21 cellular contexts compared by ENCODE assay signal in genomic region chr12:20628388-20628787, GRCh38.
DNase-seq lines count a peak whose midpoint lies in the region; ATAC-seq and TF ChIP-seq lines count a peak whose summit lies in the region.
"Had no signal": no experiment of that assay in that cellular context is flagged by ENCODE, and none has a peak within 500 bp of the region (broad histone marks: within the 10 kb centered on the region; RNA-seq: fewer than 3 reads in every experiment).

No MANE protein-coding gene starts in this region.

- H3K4me1 ChIP-seq in SK-N-SH (ENCODE audit: control insufficient read depth in 1 of 2, insufficient read depth in 2 of 2, low read depth in 1 of 2, low read length in 1 of 2) (peaks cover 4 to 8% of the 10 kb centered on the region in 2 experiments; a peak in 2 of 4 replicates), endodermal cell (ENCODE audit: control insufficient read depth, insufficient read depth, low read length) (peaks cover 19% of the 10 kb centered on the region)
- H3K4me1 ChIP-seq: left lung had no signal

- H3K79me2 ChIP-seq in SK-N-SH (ENCODE audit: insufficient read depth), result no peaks in the 10 kb centered on the region

- H3K9me3 ChIP-seq in SK-N-SH (no peaks in the 10 kb centered on the region), endodermal cell (ENCODE audit: control insufficient read depth, low read length) (no peaks in the 10 kb centered on the region)
- H3K9me3 ChIP-seq: left lung had no signal

- no peak for TF ChIP-seq EP300 in SK-N-SH (IDR thresholded peaks at IDR 0.05; ENCODE audit: borderline replicate concordance in 1 of 2, low read depth in 1 of 2, low read length in 1 of 2)

- H3K4me3 Mint-ChIP-seq in endodermal cell, result no peak overlapping the region
- no peak overlapping the region for H3K4me3 Mint-ChIP-seq in type B pancreatic cell
- no peak overlapping the region for H3K4me3 Mint-ChIP-seq in T-cell
- H3K4me3 Mint-ChIP-seq: activated T-helper 17 cell treated with anti-CD3 and anti-CD28 coated beads, Interleukin-2, amount 50 U/mL, for 72 hours; HFFc6 had no signal

- H3K27ac ChIP-seq in SK-N-SH (ENCODE audit: low read depth in 2 of 2, low read length in 1 of 2), result peak overlapping the region in 1 of 2 experiments; percentile 25; a peak in 1 of 4 replicates
- H3K27ac ChIP-seq in endodermal cell (ENCODE audit: low read depth, low read length), result peak overlapping the region; percentile 3
- H3K27ac ChIP-seq: 22Rv1, VCaP had no signal

- CTCF ChIA-PET in SK-N-SH (lab: Yijun Ruan, JAX), result interaction anchor here (2.1 kb wide), 1 partner anchor 26 kb away, joined by 8 read pairs; no protein-coding TSS in a partner anchor
- CTCF ChIA-PET in T-cell (lab: Charles Lee), result no interaction called here

- no peaks in the 10 kb centered on the region for H3K9me2 ChIP-seq in SK-N-SH

- H3K27me3 ChIP-seq in SK-N-SH (ENCODE audit: insufficient read depth) (no peaks in the 10 kb centered on the region), endodermal cell (ENCODE audit: control insufficient read depth, insufficient read depth, low read length, poor library complexity, severe bottlenecking) (no peaks in the 10 kb centered on the region)
- H3K27me3 ChIP-seq: left lung had no signal

- H3K27ac Mint-ChIP-seq in endodermal cell (peak overlapping the region; percentile 61), type B pancreatic cell (peak overlapping the region; percentile 1), T-cell (no peak overlapping the region)
- H3K27ac Mint-ChIP-seq: activated T-helper 17 cell treated with anti-CD3 and anti-CD28 coated beads, Interleukin-2, amount 50 U/mL, for 72 hours; HFFc6 had no signal

- H2AFZ ChIP-seq in SK-N-SH (ENCODE audit: low read depth), result peak overlapping the region; percentile 20; the same call in 1 of the 2 replicates

- peaks cover 0 to 8% of the 10 kb centered on the region in 2 experiments for H3K36me3 ChIP-seq in SK-N-SH (replicated peaks in 1 of 2; ENCODE audit: control insufficient read depth in 1 of 2, insufficient read depth in 2 of 2, low read length in 1 of 2)
- no peaks in the 10 kb centered on the region for H3K36me3 ChIP-seq in endodermal cell (ENCODE audit: control insufficient read depth, insufficient read depth, low read length)
- H3K36me3 ChIP-seq: left lung had no signal

- no peaks in the 10 kb centered on the region for H3K27me3 Mint-ChIP-seq in endodermal cell (ENCODE audit: insufficient read depth)
- H3K27me3 Mint-ChIP-seq in type B pancreatic cell, result no peaks in the 10 kb centered on the region
- H3K27me3 Mint-ChIP-seq in T-cell, result no peaks in the 10 kb centered on the region
- H3K27me3 Mint-ChIP-seq: activated T-helper 17 cell treated with anti-CD3 and anti-CD28 coated beads, Interleukin-2, amount 50 U/mL, for 72 hours had no signal

- no peak overlapping the region for H3K9ac ChIP-seq in SK-N-SH
- H3K9ac ChIP-seq in endodermal cell (ENCODE audit: extremely low read depth, low read length, poor library complexity, severe bottlenecking), result no peak overlapping the region

- peaks cover 33% of the 10 kb centered on the region for H3K4me1 Mint-ChIP-seq in endodermal cell
- H3K4me1 Mint-ChIP-seq in type B pancreatic cell (ENCODE audit: unreplicated experiment), result no peaks in the 10 kb centered on the region
- H3K4me1 Mint-ChIP-seq in T-cell, result no peaks in the 10 kb centered on the region
- H3K4me1 Mint-ChIP-seq: activated T-helper 17 cell treated with anti-CD3 and anti-CD28 coated beads, Interleukin-2, amount 50 U/mL, for 72 hours had no signal

- POLR2A ChIA-PET in SK-N-SH (lab: Yijun Ruan, JAX) (no interaction called here), T-cell (lab: Charles Lee) (no interaction called here)

- H3K9me3 Mint-ChIP-seq in endodermal cell, result no peaks in the 10 kb centered on the region
- H3K9me3 Mint-ChIP-seq in type B pancreatic cell, result no peaks in the 10 kb centered on the region
- H3K9me3 Mint-ChIP-seq in T-cell, result no peaks in the 10 kb centered on the region
- H3K9me3 Mint-ChIP-seq: activated T-helper 17 cell treated with anti-CD3 and anti-CD28 coated beads, Interleukin-2, amount 50 U/mL, for 72 hours; HFFc6 had no signal

- DNase-seq in SK-N-SH (no peak), endodermal cell (no peak), left colon (no peak), type B pancreatic cell (ENCODE audit: extremely low spot score, unreplicated experiment) (no peak), foreskin melanocyte (no peak), left lobe of liver (ENCODE audit: low spot score) (no peak), T-cell (no peak)
- DNase-seq: amniotic stem cell; C1 segment of cervical spinal cord; DMS53; HFFc6; hippocampal formation; left lung; NCI-H446; PC-3; stimulated activated CD4-positive, alpha-beta T cell treated with anti-CD3 and anti-CD28 coated beads, Interleukin-2, amount 100 ng/mL, for 24 hours; SW 1271 had no signal

- H4K20me1 ChIP-seq in SK-N-SH (ENCODE audit: insufficient read depth), result no peaks in the 10 kb centered on the region

- peaks cover 6% of the 10 kb centered on the region for H3F3A ChIP-seq in SK-N-SH (replicated peaks; ENCODE audit: insufficient read depth)

- H3K36me3 Mint-ChIP-seq in endodermal cell (ENCODE audit: low read depth), result no peaks in the 10 kb centered on the region
- peaks cover 9% of the 10 kb centered on the region for H3K36me3 Mint-ChIP-seq in type B pancreatic cell
- no peaks in the 10 kb centered on the region for H3K36me3 Mint-ChIP-seq in T-cell

- intact Hi-C loops in left colon (cut with DNase I, micrococcal nuclease), result no loop called here

- no peak overlapping the region for H3K4me3 ChIP-seq in SK-N-SH (ENCODE audit: low read depth in 2 of 2, low read length in 1 of 2)
- H3K4me3 ChIP-seq in endodermal cell (ENCODE audit: low read length), result peak overlapping the region; percentile 41
- H3K4me3 ChIP-seq: left lung had no signal

- 85% methylated on average over 6 of the region's 6 CpGs for WGBS in SK-N-SH (ENCODE audit: low lambda C conversion rate)
- 70 to 90% methylated on average over 3 to 6 of the region's 6 CpGs for WGBS in endodermal cell (ENCODE audit: insufficient coverage in 1 of 2, insufficient read length in 1 of 2), 2 experiments

- TF ChIP-seq CTCF in SK-N-SH (IDR thresholded peaks at IDR 0.05), result no peak
- TF ChIP-seq CTCF in endodermal cell (conservative IDR thresholded peaks at IDR 0.05), result no peak
- TF ChIP-seq CTCF in type B pancreatic cell (conservative IDR thresholded peaks at IDR 0.05), result no peak

- H3K4me2 ChIP-seq in SK-N-SH, result no peak overlapping the region

- TF ChIP-seq RAD21 in SK-N-SH (IDR thresholded peaks at IDR 0.05; ENCODE audit: low read length), result no peak

- ATAC-seq in SK-N-SH treated with all-trans-retinoic acid at 6 μM for 48 hours, result no peak
- ATAC-seq in left colon, result peak; percentile 44
- ATAC-seq in left lobe of liver, result no peak
- ATAC-seq in T-cell (replicated peaks in 1 of 4), result no peak
- ATAC-seq: activated T-helper 17 cell treated with anti-CD3 and anti-CD28 coated beads, Interleukin-2, amount 50 U/mL, for 72 hours; left lung; PC-3 had no signal

TF ChIP-seq in SK-N-SH, 30 proteins besides CTCF, POLR2A, EP300 and RAD21 (continues in another document):
- TF ChIP-seq MEF2A (IDR thresholded peaks at IDR 0.05; ENCODE audit: borderline replicate concordance, low read depth), result no peak
- TF ChIP-seq, protein P1, sequence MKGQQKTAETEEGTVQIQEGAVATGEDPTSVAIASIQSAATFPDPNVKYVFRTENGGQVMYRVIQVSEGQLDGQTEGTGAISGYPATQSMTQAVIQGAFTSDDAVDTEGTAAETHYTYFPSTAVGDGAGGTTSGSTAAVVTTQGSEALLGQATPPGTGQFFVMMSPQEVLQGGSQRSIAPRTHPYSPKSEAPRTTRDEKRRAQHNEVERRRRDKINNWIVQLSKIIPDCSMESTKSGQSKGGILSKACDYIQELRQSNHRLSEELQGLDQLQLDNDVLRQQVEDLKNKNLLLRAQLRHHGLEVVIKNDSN (IDR thresholded peaks at IDR 0.05; ENCODE audit: borderline replicate concordance, low read depth), result no peak
- TF ChIP-seq YY1 (IDR thresholded peaks at IDR 0.05; ENCODE audit: low read depth), result no peak
- no peak for TF ChIP-seq JUND (IDR thresholded peaks at IDR 0.05)
- no peak for TF ChIP-seq RXRA (IDR thresholded peaks at IDR 0.05; ENCODE audit: borderline replicate concordance, low read depth)
- TF ChIP-seq GABPA (IDR thresholded peaks at IDR 0.05; ENCODE audit: low read depth), result no peak
- no peak for TF ChIP-seq SMC3 (IDR thresholded peaks at IDR 0.05; ENCODE audit: low read depth, low read length)
- no peak for TF ChIP-seq NFIC (IDR thresholded peaks at IDR 0.05; ENCODE audit: borderline replicate concordance)
- no peak for TF ChIP-seq TEAD4 (IDR thresholded peaks at IDR 0.05; ENCODE audit: borderline replicate concordance, insufficient read depth)

TF ChIP-seq in SK-N-SH treated with all-trans-retinoic acid at 6 μM for 48 hours, 23 proteins besides CTCF, POLR2A, EP300 and RAD21:
- TF ChIP-seq ZNF70 (CRISPR knock-in tag; IDR thresholded peaks at IDR 0.05), result no peak
- no peak for TF ChIP-seq CSDC2 (CRISPR knock-in tag; IDR thresholded peaks at IDR 0.05)
- no peak for TF ChIP-seq ZNF565 (CRISPR knock-in tag; conservative IDR thresholded peaks at IDR 0.05; ENCODE audit: low read depth)
- TF ChIP-seq SNAI2 (CRISPR knock-in tag; IDR thresholded peaks at IDR 0.05), result no peak
- no peak for TF ChIP-seq ISL1 (CRISPR knock-in tag; IDR thresholded peaks at IDR 0.05)
- TF ChIP-seq, protein P2, sequence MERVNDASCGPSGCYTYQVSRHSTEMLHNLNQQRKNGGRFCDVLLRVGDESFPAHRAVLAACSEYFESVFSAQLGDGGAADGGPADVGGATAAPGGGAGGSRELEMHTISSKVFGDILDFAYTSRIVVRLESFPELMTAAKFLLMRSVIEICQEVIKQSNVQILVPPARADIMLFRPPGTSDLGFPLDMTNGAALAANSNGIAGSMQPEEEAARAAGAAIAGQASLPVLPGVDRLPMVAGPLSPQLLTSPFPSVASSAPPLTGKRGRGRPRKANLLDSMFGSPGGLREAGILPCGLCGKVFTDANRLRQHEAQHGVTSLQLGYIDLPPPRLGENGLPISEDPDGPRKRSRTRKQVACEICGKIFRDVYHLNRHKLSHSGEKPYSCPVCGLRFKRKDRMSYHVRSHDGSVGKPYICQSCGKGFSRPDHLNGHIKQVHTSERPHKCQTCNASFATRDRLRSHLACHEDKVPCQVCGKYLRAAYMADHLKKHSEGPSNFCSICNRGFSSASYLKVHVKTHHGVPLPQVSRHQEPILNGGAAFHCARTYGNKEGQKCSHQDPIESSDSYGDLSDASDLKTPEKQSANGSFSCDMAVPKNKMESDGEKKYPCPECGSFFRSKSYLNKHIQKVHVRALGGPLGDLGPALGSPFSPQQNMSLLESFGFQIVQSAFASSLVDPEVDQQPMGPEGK (CRISPR knock-in tag; IDR thresholded peaks at IDR 0.05; ENCODE audit: borderline replicate concordance), result no peak
- no peak for TF ChIP-seq RARB (CRISPR knock-in tag; IDR thresholded peaks at IDR 0.05)

Comparison
In these comparisons a context has a peak if more than half of its experiments do, and no peak if none do; other contexts are left out.
1. H3K27ac Mint-ChIP-seq: peak in endodermal cell (single experiment) and type B pancreatic cell (single experiment); none in T-cell (0 of 2).